21 cellular contexts compared by ENCODE assay signal in the genomic region with DNA sequence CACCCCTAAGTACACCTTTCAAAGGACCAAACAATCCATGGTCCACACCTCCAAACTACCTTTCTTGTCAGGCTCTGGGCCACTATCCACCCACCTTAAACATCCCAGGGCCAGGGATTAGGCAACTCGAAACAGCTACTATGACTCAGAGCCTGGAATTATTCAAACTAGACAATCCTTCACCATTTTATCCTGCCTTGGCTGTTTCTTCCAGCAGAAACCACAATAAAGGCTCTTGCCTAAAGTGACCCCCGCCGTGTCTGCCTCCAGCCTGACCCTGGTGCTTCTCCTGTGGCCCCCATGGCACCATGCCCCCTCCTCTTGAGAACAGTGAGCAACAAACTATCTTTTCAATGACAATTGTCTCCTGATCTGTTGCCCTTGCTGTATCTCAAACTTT.
DNase-seq lines count a peak whose midpoint lies in the region; ATAC-seq and TF ChIP-seq lines count a peak whose summit lies in the region.
"Had no signal": no experiment of that assay in that cellular context is flagged by ENCODE, and none has a peak within 500 bp of the region (broad histone marks: within the 10 kb centered on the region; RNA-seq: fewer than 3 reads in every experiment).

No MANE protein-coding gene starts in this region.

- ATAC-seq in HCT116: no peak
- peak; percentile 56 for ATAC-seq in RWPE2 (ENCODE audit: low read depth)
- ATAC-seq in HG02870 (IDR thresholded peaks at IDR 0.05; ENCODE audit: unreplicated experiment): no peak
- no peak for ATAC-seq in HG03432 (IDR thresholded peaks at IDR 0.05; ENCODE audit: unreplicated experiment)
- ATAC-seq: gastroesophageal sphincter, lower lobe of right lung, psoas muscle had no signal

- H3K27me3 ChIP-seq in HCT116 (ENCODE audit: insufficient read depth, low read length) (no peaks in the 10 kb centered on the region), RWPE2 (ENCODE audit: insufficient read depth, poor library complexity, severe bottlenecking) (no peaks in the 10 kb centered on the region), fibroblast of lung (ENCODE audit: control insufficient read depth, insufficient read depth, low read length) (no peaks in the 10 kb centered on the region)
- H3K27me3 ChIP-seq: gastroesophageal sphincter, stomach had no signal

- intact Hi-C loops in HCT116 (cut with micrococcal nuclease): no loop called here
- intact Hi-C loops in posterior vena cava (cut with DNase I): no loop called here

- H3K36me3 ChIP-seq in HCT116 (ENCODE audit: control insufficient read depth in 1 of 2, insufficient read depth in 2 of 2, low read length in 2 of 2): no peaks in the 10 kb centered on the region
- no peaks in the 10 kb centered on the region for H3K36me3 ChIP-seq in RWPE2 (ENCODE audit: low read depth)
- H3K36me3 ChIP-seq in fibroblast of lung (ENCODE audit: control insufficient read depth, insufficient read depth, low read length): no peaks in the 10 kb centered on the region
- H3K36me3 ChIP-seq: gastroesophageal sphincter, lower lobe of right lung, stomach had no signal

- no peak overlapping the region for H3K27ac ChIP-seq in HCT116 (ENCODE audit: low read depth, low read length)
- H3K27ac ChIP-seq in RWPE2 (ENCODE audit: poor library complexity, severe bottlenecking): peak overlapping the region; percentile 17
- H3K27ac ChIP-seq in fibroblast of lung (ENCODE audit: insufficient read depth, low read length): no peak overlapping the region
- H3K27ac ChIP-seq: gastroesophageal sphincter, lower lobe of right lung, psoas muscle, stomach had no signal

- no peaks in the 10 kb centered on the region for H3K79me2 ChIP-seq in HCT116 (ENCODE audit: insufficient read depth, low read length)
- no peaks in the 10 kb centered on the region for H3K79me2 ChIP-seq in fibroblast of lung (ENCODE audit: control insufficient read depth, insufficient read depth, low read length)

- POLR2A ChIA-PET in HCT116 (lab: Charles Lee): no interaction called here

- TF ChIP-seq RAD21 in HCT116 (IDR thresholded peaks at IDR 0.05; ENCODE audit: low read depth): no peak

- H4K20me1 ChIP-seq in HCT116 (ENCODE audit: insufficient read depth) (no peaks in the 10 kb centered on the region), fibroblast of lung (ENCODE audit: control insufficient read depth, extremely low read depth, insufficient read depth, low read length) (no peaks in the 10 kb centered on the region)

- no TSS peak for BruUV-seq in HCT116 (replicated peaks; lab: Mats Ljungman, UMichigan)

- no peaks in the 10 kb centered on the region for H3K9me3 ChIP-seq in HCT116 (ENCODE audit: control insufficient read depth in 1 of 2, insufficient read depth in 1 of 2, low read depth in 1 of 2, low read length in 2 of 2)
- H3K9me3 ChIP-seq in RWPE2 (ENCODE audit: severe bottlenecking): no peaks in the 10 kb centered on the region
- no peaks in the 10 kb centered on the region for H3K9me3 ChIP-seq in fibroblast of lung (ENCODE audit: control insufficient read depth, insufficient read depth, low read depth, low read length)
- H3K9me3 ChIP-seq: gastroesophageal sphincter, lower lobe of right lung, psoas muscle had no signal

- no peak for TF ChIP-seq POLR2A in HCT116 (IDR thresholded peaks at IDR 0.05; ENCODE audit: borderline replicate concordance, extremely low read depth, insufficient read depth, insufficient read length)

- H3K9ac ChIP-seq in HCT116 (ENCODE audit: low read length) (no peak overlapping the region), fibroblast of lung (ENCODE audit: insufficient read depth, low read length) (no peak overlapping the region)

- DNase-seq in HCT116 (ENCODE audit: low read depth, low spot score): no peak
- DNase-seq in RWPE2 (ENCODE audit: low spot score): no peak
- peak; percentile 14 to 65 for DNase-seq in fibroblast of lung (ENCODE audit: low read depth in 2 of 2)
- peak; percentile 76 for DNase-seq in posterior vena cava (ENCODE audit: low spot score)
- DNase-seq in NCI-H526 (lab: John Stamatoyannopoulos, UW): no peak
- DNase-seq in SKM-1 (lab: John Stamatoyannopoulos, UW; ENCODE audit: unreplicated experiment): no peak
- DNase-seq: activated naive CD4-positive, alpha-beta T cell treated with anti-CD3 and anti-CD28 coated beads, Interleukin-2, amount 50 U/mL, for 16 hours; aorta; cerebellar nuclear complex; HFFc6; hypothalamus; lower lobe of right lung; NCI-H1048; NCI-H187; stimulated activated CD8-positive, alpha-beta memory T cell treated with anti-CD3 and anti-CD28 coated beads, Interleukin-4, amount 100 ng/mL, for 48 hours; stomach; T-helper 9 cell had no signal

- H3K9me2 ChIP-seq in HCT116 (ENCODE audit: insufficient read depth): no peaks in the 10 kb centered on the region

- H3K4me2 ChIP-seq in HCT116 (ENCODE audit: low read length): peak overlapping the region; percentile 11; the same call in 1 of the 2 replicates
- no peak overlapping the region for H3K4me2 ChIP-seq in fibroblast of lung (ENCODE audit: extremely low read depth, insufficient read depth, low read length)

- RAD21 ChIA-PET in HCT116 (lab: Charles Lee; ENCODE audit: low non-redundant PET in 1 of 2, low total read pairs in 2 of 2, uncharacterized antibody in 2 of 2, unreplicated experiment in 2 of 2): no interaction called here

- TF ChIP-seq CTCF in HCT116 (IDR thresholded peaks at IDR 0.05 in 2 of 3, conservative IDR thresholded peaks at IDR 0.05 in 1 of 3; ENCODE audit: borderline replicate concordance in 1 of 3, insufficient read depth in 1 of 3, low read depth in 2 of 3, low read length in 2 of 3): no peak
- no peak for TF ChIP-seq CTCF in RWPE2 (IDR thresholded peaks at IDR 0.05; ENCODE audit: poor library complexity, severe bottlenecking)
- no peak for TF ChIP-seq CTCF in fibroblast of lung (conservative IDR thresholded peaks at IDR 0.05 in 1 of 2, IDR thresholded peaks at IDR 0.05 in 1 of 2; ENCODE audit: low read depth in 1 of 2, low read length in 2 of 2)

- H3K4me3 ChIP-seq in HCT116 (replicated peaks in 1 of 2; ENCODE audit: low read depth in 1 of 2, low read length in 2 of 2) (no peak overlapping the region), RWPE2 (ENCODE audit: severe bottlenecking) (no peak overlapping the region), fibroblast of lung (replicated peaks in 1 of 4; ENCODE audit: control extremely low read depth in 1 of 4, insufficient read depth in 1 of 4, low read depth in 3 of 4, low read length in 4 of 4) (no peak overlapping the region)
- H3K4me3 ChIP-seq: gastroesophageal sphincter, lower lobe of right lung, psoas muscle, stomach had no signal

- CTCF ChIA-PET in HCT116 (lab: Charles Lee): no interaction called here

- H2AFZ ChIP-seq in HCT116 (ENCODE audit: low read depth, low read length, poor library complexity, severe bottlenecking) (no peak overlapping the region), fibroblast of lung (ENCODE audit: low read length) (no peak overlapping the region)

- peaks cover 0 to 16% of the 10 kb centered on the region in 2 experiments; a peak in 2 of 4 replicates for H3K4me1 ChIP-seq in HCT116 (ENCODE audit: control insufficient read depth in 1 of 2, insufficient read depth in 2 of 2, low read length in 2 of 2)
- H3K4me1 ChIP-seq in RWPE2 (ENCODE audit: insufficient read depth, poor library complexity, severe bottlenecking): peaks cover 24% of the 10 kb centered on the region
- no peaks in the 10 kb centered on the region for H3K4me1 ChIP-seq in fibroblast of lung (ENCODE audit: control insufficient read depth, extremely low read depth, insufficient read depth, low read length)
- H3K4me1 ChIP-seq: gastroesophageal sphincter, lower lobe of right lung, psoas muscle had no signal

TF ChIP-seq in HCT116, 20 proteins besides CTCF, POLR2A, EP300 and RAD21:
- 0 out of 2 replicates have a peak, but pooled peaks have one; percentile 28 for TF ChIP-seq CEBPB (IDR thresholded peaks at IDR 0.05; ENCODE audit: low read depth)
- no peak for TF ChIP-seq SIN3A (IDR thresholded peaks at IDR 0.05; ENCODE audit: low read depth)
- TF ChIP-seq, protein P1, sequence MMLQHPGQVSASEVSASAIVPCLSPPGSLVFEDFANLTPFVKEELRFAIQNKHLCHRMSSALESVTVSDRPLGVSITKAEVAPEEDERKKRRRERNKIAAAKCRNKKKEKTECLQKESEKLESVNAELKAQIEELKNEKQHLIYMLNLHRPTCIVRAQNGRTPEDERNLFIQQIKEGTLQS (IDR thresholded peaks at IDR 0.05): no peak

Comparison
In these comparisons a context has a peak if more than half of its experiments do, and no peak if none do; other contexts are left out.
1. DNase-seq: peak in fibroblast of lung (2 of 2) and posterior vena cava (single experiment); none in HCT116 (single experiment), RWPE2 (single experiment), NCI-H526 (0 of 2) and SKM-1 (single experiment).